ENCODE assay signal across 8 cellular contexts in the genomic region with DNA sequence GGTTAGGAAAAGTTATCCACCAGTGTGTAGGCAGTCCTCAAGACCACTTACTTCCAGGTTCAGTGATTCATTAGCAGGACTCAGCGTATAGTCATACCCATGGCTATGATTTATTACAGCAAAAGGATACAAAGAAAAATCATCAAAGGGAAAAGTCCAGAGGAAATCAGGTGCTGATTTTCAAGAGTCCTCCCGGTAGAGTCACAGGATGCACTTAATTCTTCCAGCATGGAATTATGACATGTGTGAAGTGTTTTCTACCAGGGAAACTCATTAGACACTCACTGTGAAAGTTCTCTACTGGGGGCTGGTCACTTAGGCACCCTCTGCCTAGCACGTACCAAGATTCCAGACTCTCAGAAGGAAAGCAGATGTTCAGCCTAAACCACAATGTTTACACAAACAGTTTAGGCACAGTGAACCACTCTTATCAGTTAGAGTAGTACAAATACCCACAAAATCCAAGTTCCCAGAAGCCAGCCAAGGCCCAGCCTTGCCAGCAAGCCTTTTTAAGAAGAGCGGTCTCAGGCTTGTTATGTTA. TPM values are rescaled to one million over a fixed set of nuclear protein-coding genes. Genes with fewer than 3 reads are reported as not detected.
DNase-seq lines count a peak whose midpoint lies in the region; ATAC-seq, FAIRE-seq and TF ChIP-seq lines count a peak whose summit lies in the region.

No MANE protein-coding gene starts in this region.

- no peaks in the 10 kb centered on the region for H3K9me2 ChIP-seq in PC-3 (replicated peaks; ENCODE audit: low read length)

- no peak for TF ChIP-seq CTCF in PC-3 (conservative IDR thresholded peaks at IDR 0.05; ENCODE audit: low read depth, low read length)
- TF ChIP-seq CTCF in esophagus squamous epithelium (IDR thresholded peaks at IDR 0.05) = no peak

- H4K20me1 ChIP-seq in PC-3 (ENCODE audit: low read length) = no peaks in the 10 kb centered on the region

- ATAC-seq in PC-3 (peak; percentile 41), HG02623 (IDR thresholded peaks at IDR 0.05; ENCODE audit: unreplicated experiment) (no peak)

- H3K36me3 ChIP-seq in PC-3 (ENCODE audit: low read depth, low read length) = no peaks in the 10 kb centered on the region
- H3K36me3 ChIP-seq in esophagus squamous epithelium = no peaks in the 10 kb centered on the region

- H3K4me1 ChIP-seq in PC-3 (ENCODE audit: insufficient read depth, low read length) = peaks cover 70% of the 10 kb centered on the region
- peaks cover 31 to 86% (median 53%) of the 10 kb centered on the region in 3 donors for H3K4me1 ChIP-seq in esophagus squamous epithelium

- H3K4me2 ChIP-seq in PC-3 (ENCODE audit: low read length) = peak overlapping the region; percentile 71

- peak overlapping the region; percentile 85 for H3K9ac ChIP-seq in PC-3 (ENCODE audit: low read length)

- H3K4me3 ChIP-seq in PC-3 (ENCODE audit: low read length) (no peak overlapping the region), esophagus squamous epithelium (no peak overlapping the region)

- FAIRE-seq in frontal cortex (lab: Jason Lieb, UNC) = no peak

- WGBS in esophagus squamous epithelium, 2 donors = 29 to 59% methylated on average over 4 of the region's 4 CpGs

- H3K27ac ChIP-seq in PC-3 (ENCODE audit: low read length) = peak overlapping the region; percentile 99
- peak overlapping the region; percentile 79 to 95 (median 92) for H3K27ac ChIP-seq in esophagus squamous epithelium

- DNase-seq in DMS53 treated with DMSO at 0.1 percent for 48 hours (lab: John Stamatoyannopoulos, UW; ENCODE audit: unreplicated experiment) (peak; percentile 21), PC-3 (peak; percentile 96), esophagus squamous epithelium (lab: John Stamatoyannopoulos, UW) (no peak), posterior vena cava (ENCODE audit: low spot score) (peak; percentile 81), 8988T (no peak), frontal cortex (ENCODE audit: low spot score in 2 of 2) (no peak), medulla oblongata (ENCODE audit: extremely low spot score) (no peak)

- no TSS peak for BruUV-seq in PC-3 (replicated peaks; lab: Mats Ljungman, UMichigan)

- H3K9me3 ChIP-seq in PC-3 (ENCODE audit: low read length) (no peaks in the 10 kb centered on the region), esophagus squamous epithelium (no peaks in the 10 kb centered on the region)

- peaks cover 27% of the 10 kb centered on the region for H3F3A ChIP-seq in PC-3 (ENCODE audit: low read length, unreplicated experiment)

- no peaks in the 10 kb centered on the region for H3K79me2 ChIP-seq in PC-3 (ENCODE audit: low read length)

- H2AFZ ChIP-seq in PC-3 (ENCODE audit: low read length) = no peak overlapping the region

- intact Hi-C loops in PC-3 (cut with micrococcal nuclease) (no loop called here), esophagus squamous epithelium (cut with DNase I) (no loop called here), posterior vena cava (cut with DNase I) (no loop called here)

- POLR2A ChIA-PET in PC-3 (lab: Charles Lee; ENCODE audit: unreplicated experiment) = no interaction called here

- no peaks in the 10 kb centered on the region for H3K27me3 ChIP-seq in PC-3 (ENCODE audit: low read length)
- no peaks in the 10 kb centered on the region for H3K27me3 ChIP-seq in esophagus squamous epithelium

- CTCF ChIA-PET in PC-3 (lab: Charles Lee) = no interaction called here

- no peak for TF ChIP-seq POLR2A in esophagus squamous epithelium (IDR thresholded peaks at IDR 0.05)

RNA-seq across cellular contexts. Expression of gene WFDC3, which starts 10.2 kb away (rescaled TPM):
- total RNA-seq in PC-3 (2014; rRNA removed) (3.0 and 6.0 TPM in 2 replicates), esophagus squamous epithelium (1 to 10 TPM in 1 of 4 donors, not detected in 3; 1.3 TPM), posterior vena cava (1 to 10 TPM in 1 of 2 donors, not detected in 1; 4.7 TPM), frontal cortex (not detected)

RNA-seq across cellular contexts. Expression of gene DNTTIP1, which starts 10.3 kb away (rescaled TPM):
- 187 and 194 TPM in 2 replicates for total RNA-seq in PC-3 (2014; rRNA removed)
- total RNA-seq in esophagus squamous epithelium = 10 to 100 TPM; 13.9 to 23.1 (median 20.3) TPM
- 10 to 100 TPM; 20.3 to 23.7 TPM for total RNA-seq in posterior vena cava
- 13.0 TPM for total RNA-seq in frontal cortex

RNA-seq across cellular contexts. Expression of gene UBE2C, which starts 31.0 kb away (rescaled TPM):
- total RNA-seq in PC-3 (2014; rRNA removed) (251 and 304 TPM in 2 replicates), esophagus squamous epithelium (10 to 100 TPM; 17.4 to 54.4 (median 31.2) TPM), posterior vena cava (under 1 TPM in 1 of 2 donors, not detected in 1; 0.79 TPM), frontal cortex (3.7 TPM)

RNA-seq across cellular contexts. Expression of gene TNNC2, which starts 45.7 kb away (rescaled TPM):
- total RNA-seq in PC-3 (2014; rRNA removed) = not detected in 2 replicates
- 1 to 10 TPM in 1 of 4 donors, not detected in 3; 1.1 TPM for total RNA-seq in esophagus squamous epithelium
- under 1 TPM; 0.48 to 0.60 TPM for total RNA-seq in posterior vena cava
- not detected for total RNA-seq in frontal cortex

RNA-seq across cellular contexts. Expression of gene SNX21, which starts 52.1 kb away (rescaled TPM):
- 90.1 and 108 TPM in 2 replicates for total RNA-seq in PC-3 (2014; rRNA removed)
- total RNA-seq in esophagus squamous epithelium = 10 to 100 TPM; 21.2 to 43.2 (median 37.4) TPM
- total RNA-seq in posterior vena cava = 10 to 100 TPM; 35.8 to 55.4 TPM
- total RNA-seq in frontal cortex = 15.5 TPM

Comparison
In these comparisons a context has a peak if more than half of its experiments do, and no peak if none do; other contexts are left out.
1. DNase-seq: peak in DMS53 treated with DMSO at 0.1 percent for 48 hours (single experiment), PC-3 (single experiment) and posterior vena cava (single experiment); none in esophagus squamous epithelium (single experiment), 8988T (single experiment), frontal cortex (0 of 2) and medulla oblongata (single experiment).